ENCODE assay signal across 1 cellular context in the genomic region with DNA sequence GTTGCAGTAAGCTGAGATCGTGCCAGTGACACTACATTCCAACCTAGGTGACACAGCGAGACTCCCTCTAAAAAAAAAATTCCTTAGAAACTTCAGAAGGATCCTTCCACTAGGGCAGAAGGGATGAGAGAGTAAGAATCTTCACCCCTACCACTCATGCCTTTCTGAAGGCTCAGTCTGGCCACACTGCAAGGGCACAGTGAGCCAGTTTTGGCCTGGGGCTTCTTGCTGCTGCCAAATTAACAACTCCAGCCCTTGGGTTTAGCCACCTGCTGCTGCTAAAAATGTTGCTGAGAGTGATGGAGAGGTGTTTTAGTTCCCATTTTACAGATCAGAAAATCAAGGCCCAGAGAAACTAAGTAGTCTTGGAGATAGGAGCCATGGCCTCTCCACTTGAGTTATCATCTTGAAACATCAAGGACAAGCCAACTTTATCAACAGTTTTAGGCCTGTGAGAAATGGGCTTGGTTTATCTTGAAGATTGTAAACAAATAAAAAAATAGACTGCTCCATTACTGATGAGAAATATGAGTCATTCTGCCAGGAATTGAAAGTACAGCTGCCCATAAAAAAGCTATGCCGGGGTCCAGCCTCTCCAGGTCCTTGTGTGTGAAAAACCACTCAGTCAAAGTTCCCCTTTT.
TF ChIP-seq lines count a peak whose summit lies in the region.

No MANE protein-coding gene starts in this region.

TF ChIP-seq in endothelial cell of umbilical vein, 7 proteins besides CTCF, POLR2A, EP300 and RAD21:
- TF ChIP-seq FOS (IDR thresholded peaks at IDR 0.05; ENCODE audit: borderline replicate concordance, insufficient read depth, low read length), result peak; percentile 26
- TF ChIP-seq POLR2AphosphoS5 (IDR thresholded peaks at IDR 0.05; ENCODE audit: insufficient read depth, low read depth, low read length), result no peak
- TF ChIP-seq, protein P1, sequence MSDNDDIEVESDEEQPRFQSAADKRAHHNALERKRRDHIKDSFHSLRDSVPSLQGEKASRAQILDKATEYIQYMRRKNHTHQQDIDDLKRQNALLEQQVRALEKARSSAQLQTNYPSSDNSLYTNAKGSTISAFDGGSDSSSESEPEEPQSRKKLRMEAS (IDR thresholded peaks at IDR 0.05; ENCODE audit: insufficient read depth, insufficient read length), result no peak
- TF ChIP-seq GATA2 (IDR thresholded peaks at IDR 0.05; ENCODE audit: insufficient read depth, insufficient read length, low read depth, low read length), result no peak
- no peak for TF ChIP-seq MYC (IDR thresholded peaks at IDR 0.05; ENCODE audit: low read depth, low read length)
- TF ChIP-seq EZH2 (IDR thresholded peaks at IDR 0.05; ENCODE audit: borderline replicate concordance, low read depth, low read length, severe bottlenecking), result no peak
- TF ChIP-seq JUN (IDR thresholded peaks at IDR 0.05; ENCODE audit: borderline replicate concordance, insufficient read depth, insufficient read length, low read depth), result peak; percentile 40
TF ChIP-seq in endothelial cell of umbilical vein: peak in this region for 2.
